22 cellular contexts compared by ENCODE assay signal in genomic region chr13:110684388-110685056, GRCh38.
"Had no signal": no experiment of that assay in that cellular context is flagged by ENCODE, and none has a peak within 500 bp of the region (broad histone marks: within the 10 kb centered on the region; RNA-seq: fewer than 3 reads in every experiment).

No MANE protein-coding gene starts in this region.

- H3K4me3 ChIP-seq: cardiac muscle cell, thoracic aorta had no signal

- ATAC-seq: activated T-helper 17 cell treated with anti-CD3 and anti-CD28 coated beads, Interleukin-2, amount 50 U/mL, for 72 hours; effector memory CD8-positive, alpha-beta T cell; natural killer cell; SK-N-SH treated with all-trans-retinoic acid at 6 μM for 48 hours; stimulated activated memory B cell treated with anti-CD40 and anti-IgM and Interleukin-4, amounts not matched to agents 10 μg/mL and 1 μg/mL and 100 μg/mL, for 72 hours had no signal

- DNase-seq: activated CD4-positive, alpha-beta memory T cell treated with anti-CD3 and anti-CD28 coated beads, Interleukin-2, amount 10 ng/mL, durations not matched to agents 7 days and 5 days; activated CD4-positive, alpha-beta T cell treated with anti-CD3 and anti-CD28 coated beads for 48 hours; activated CD4-positive, CD25-positive, alpha-beta regulatory T cell; activated naive CD4-positive, alpha-beta T cell treated with Interleukin-2 at 50 U/mL for 16 hours; activated naive CD8-positive, alpha-beta T cell treated with anti-CD3 and anti-CD28 coated beads, Interleukin-2, amount 10 ng/mL, durations not matched to agents 7 days and 5 days; activated T-cell treated with anti-CD3 and anti-CD28 coated beads, Interleukin-2, amount 50 U/mL, for 1 hour; amygdala; dermis blood vessel endothelial cell; effector memory CD8-positive, alpha-beta T cell; natural killer cell; retina; stimulated activated CD4-positive, alpha-beta T cell treated with anti-CD3 and anti-CD28 coated beads, Interleukin-15, amount 100 ng/mL, for 24 hours; stimulated activated CD4-positive, alpha-beta T cell treated with anti-CD3 and anti-CD28 coated beads, Interleukin-4, amount 100 ng/mL, for 1 hour; T-helper 1 cell; T-helper 9 cell had no signal

- H3K27ac ChIP-seq: cardiac muscle cell, thoracic aorta had no signal

- H3K27me3 Mint-ChIP-seq: activated CD4-positive, alpha-beta memory T cell treated with anti-CD3 and anti-CD28 coated beads, Interleukin-2, amount 10 ng/mL, durations not matched to agents 7 days and 5 days; activated naive CD8-positive, alpha-beta T cell treated with anti-CD3 and anti-CD28 coated beads, Interleukin-2, amount 10 ng/mL, durations not matched to agents 7 days and 5 days; activated T-helper 17 cell treated with anti-CD3 and anti-CD28 coated beads, Interleukin-2, amount 50 U/mL, for 72 hours; effector memory CD8-positive, alpha-beta T cell; stimulated activated memory B cell treated with anti-CD40 and anti-IgM and Interleukin-4, amounts not matched to agents 10 μg/mL and 1 μg/mL and 100 μg/mL, for 72 hours had no signal

- H3K4me1 Mint-ChIP-seq: activated CD4-positive, alpha-beta memory T cell treated with anti-CD3 and anti-CD28 coated beads, Interleukin-2, amount 10 ng/mL, durations not matched to agents 7 days and 5 days; natural killer cell had no signal

- H3K9me3 Mint-ChIP-seq: activated CD4-positive, alpha-beta memory T cell treated with anti-CD3 and anti-CD28 coated beads, Interleukin-2, amount 10 ng/mL, durations not matched to agents 7 days and 5 days; activated naive CD8-positive, alpha-beta T cell treated with anti-CD3 and anti-CD28 coated beads, Interleukin-2, amount 10 ng/mL, durations not matched to agents 7 days and 5 days; activated T-helper 17 cell treated with anti-CD3 and anti-CD28 coated beads, Interleukin-2, amount 50 U/mL, for 72 hours; effector memory CD8-positive, alpha-beta T cell; natural killer cell; stimulated activated memory B cell treated with anti-CD40 and anti-IgM and Interleukin-4, amounts not matched to agents 10 μg/mL and 1 μg/mL and 100 μg/mL, for 72 hours had no signal

- H3K4me3 Mint-ChIP-seq: activated CD4-positive, alpha-beta memory T cell treated with anti-CD3 and anti-CD28 coated beads, Interleukin-2, amount 10 ng/mL, durations not matched to agents 7 days and 5 days; activated naive CD8-positive, alpha-beta T cell treated with anti-CD3 and anti-CD28 coated beads, Interleukin-2, amount 10 ng/mL, durations not matched to agents 7 days and 5 days; activated T-helper 17 cell treated with anti-CD3 and anti-CD28 coated beads, Interleukin-2, amount 50 U/mL, for 72 hours; effector memory CD8-positive, alpha-beta T cell; natural killer cell; stimulated activated memory B cell treated with anti-CD40 and anti-IgM and Interleukin-4, amounts not matched to agents 10 μg/mL and 1 μg/mL and 100 μg/mL, for 72 hours had no signal

- H3K9me3 ChIP-seq: thoracic aorta had no signal

- FAIRE-seq: islet of Langerhans, urothelium cell line had no signal

- H3K27ac Mint-ChIP-seq: activated CD4-positive, alpha-beta memory T cell treated with anti-CD3 and anti-CD28 coated beads, Interleukin-2, amount 10 ng/mL, durations not matched to agents 7 days and 5 days; effector memory CD8-positive, alpha-beta T cell; natural killer cell had no signal

- H3K27me3 ChIP-seq: cardiac muscle cell had no signal
